Comparison of ENCODE assay signal across 16 cellular contexts in the genomic region with DNA sequence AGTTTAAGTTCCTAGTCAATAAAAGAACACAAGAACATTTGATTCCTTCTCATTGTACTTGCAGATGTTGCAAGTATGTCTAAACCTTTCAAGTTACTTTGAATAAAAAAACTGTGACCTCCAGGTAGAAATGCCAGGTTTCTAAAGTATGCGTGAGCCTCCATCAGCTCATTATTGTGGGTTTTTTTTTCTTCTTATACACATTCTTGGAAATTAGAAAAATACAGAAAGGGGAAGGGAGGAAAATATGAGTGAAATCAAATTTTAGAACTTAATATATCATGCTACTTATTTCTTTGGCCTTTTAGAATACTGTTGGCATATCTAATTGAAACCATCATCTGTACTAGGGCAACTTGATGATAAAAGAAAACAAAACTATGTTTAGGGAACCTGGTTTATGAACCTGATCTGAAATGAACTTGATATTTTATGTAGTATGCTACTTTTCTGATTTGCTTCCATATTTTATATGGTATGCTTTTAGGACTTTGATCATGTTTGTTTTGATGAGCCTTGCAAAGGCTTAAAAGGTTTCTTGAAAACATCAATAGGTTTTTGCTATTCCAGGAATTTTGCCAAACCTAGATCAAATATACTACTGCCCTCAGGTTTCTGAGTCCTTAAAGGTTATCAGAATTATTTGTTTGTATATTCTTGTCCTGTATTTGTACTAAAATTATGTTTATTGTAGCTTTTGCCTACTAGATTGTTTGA.
"Had no signal": no experiment of that assay in that cellular context is flagged by ENCODE, and none has a peak within 500 bp of the region (broad histone marks: within the 10 kb centered on the region; RNA-seq: fewer than 3 reads in every experiment).

No MANE protein-coding gene starts in this region.

- H3K9me3 ChIP-seq: SJSA1 had no signal

- ATAC-seq: esophagus mucosa; left cardiac atrium; right cardiac atrium; stimulated activated memory B cell treated with anti-CD40 and anti-IgM and Interleukin-4, amounts not matched to agents 10 μg/mL and 1 μg/mL and 100 μg/mL, for 72 hours had no signal

- DNase-seq: activated CD4-positive, alpha-beta T cell treated with anti-CD3 and anti-CD28 coated beads, Interleukin-2, amount 10 ng/mL, durations not matched to agents 7 days and 5 days; activated gamma-delta T cell treated with Interleukin-2 at 50 U/mL for 16 hours; activated T-cell treated with anti-CD3 and anti-CD28 coated beads, Interleukin-2, amount 50 U/mL, for 48 hours; immature natural killer cell; left cardiac atrium; naive thymus-derived CD8-positive, alpha-beta T cell; right cardiac atrium; spleen; stimulated activated CD4-positive, alpha-beta T cell treated with anti-CD3 and anti-CD28 coated beads, Interleukin-1b, Interleukin-23, amount 100 ng/mL, for 48 hours; SW 1271; T1000 had no signal

- H3K4me3 ChIP-seq: SJSA1, spleen had no signal

- H3K27ac Mint-ChIP-seq: immature natural killer cell; stimulated activated memory B cell treated with anti-CD40 and anti-IgM and Interleukin-4, amounts not matched to agents 10 μg/mL and 1 μg/mL and 100 μg/mL, for 72 hours; type B pancreatic cell had no signal

- H3K27ac ChIP-seq: SJSA1, spleen had no signal

- H3K9me3 Mint-ChIP-seq: type B pancreatic cell had no signal

- H3K27me3 ChIP-seq: SJSA1 had no signal

- H3K27me3 Mint-ChIP-seq: type B pancreatic cell had no signal

- H3K4me3 Mint-ChIP-seq: activated CD4-positive, alpha-beta T cell treated with anti-CD3 and anti-CD28 coated beads, Interleukin-2, amount 10 ng/mL, durations not matched to agents 7 days and 5 days; immature natural killer cell; stimulated activated memory B cell treated with anti-CD40 and anti-IgM and Interleukin-4, amounts not matched to agents 10 μg/mL and 1 μg/mL and 100 μg/mL, for 72 hours; type B pancreatic cell had no signal

- H3K4me1 ChIP-seq: spleen had no signal

- H3K4me1 Mint-ChIP-seq: immature natural killer cell; stimulated activated memory B cell treated with anti-CD40 and anti-IgM and Interleukin-4, amounts not matched to agents 10 μg/mL and 1 μg/mL and 100 μg/mL, for 72 hours had no signal

- H3K36me3 Mint-ChIP-seq: stimulated activated memory B cell treated with anti-CD40 and anti-IgM and Interleukin-4, amounts not matched to agents 10 μg/mL and 1 μg/mL and 100 μg/mL, for 72 hours; type B pancreatic cell had no signal

- H3K36me3 ChIP-seq: SJSA1, spleen had no signal

- FAIRE-seq: endometrium had no signal
